18 cellular contexts compared by ENCODE assay signal in the genomic region with DNA sequence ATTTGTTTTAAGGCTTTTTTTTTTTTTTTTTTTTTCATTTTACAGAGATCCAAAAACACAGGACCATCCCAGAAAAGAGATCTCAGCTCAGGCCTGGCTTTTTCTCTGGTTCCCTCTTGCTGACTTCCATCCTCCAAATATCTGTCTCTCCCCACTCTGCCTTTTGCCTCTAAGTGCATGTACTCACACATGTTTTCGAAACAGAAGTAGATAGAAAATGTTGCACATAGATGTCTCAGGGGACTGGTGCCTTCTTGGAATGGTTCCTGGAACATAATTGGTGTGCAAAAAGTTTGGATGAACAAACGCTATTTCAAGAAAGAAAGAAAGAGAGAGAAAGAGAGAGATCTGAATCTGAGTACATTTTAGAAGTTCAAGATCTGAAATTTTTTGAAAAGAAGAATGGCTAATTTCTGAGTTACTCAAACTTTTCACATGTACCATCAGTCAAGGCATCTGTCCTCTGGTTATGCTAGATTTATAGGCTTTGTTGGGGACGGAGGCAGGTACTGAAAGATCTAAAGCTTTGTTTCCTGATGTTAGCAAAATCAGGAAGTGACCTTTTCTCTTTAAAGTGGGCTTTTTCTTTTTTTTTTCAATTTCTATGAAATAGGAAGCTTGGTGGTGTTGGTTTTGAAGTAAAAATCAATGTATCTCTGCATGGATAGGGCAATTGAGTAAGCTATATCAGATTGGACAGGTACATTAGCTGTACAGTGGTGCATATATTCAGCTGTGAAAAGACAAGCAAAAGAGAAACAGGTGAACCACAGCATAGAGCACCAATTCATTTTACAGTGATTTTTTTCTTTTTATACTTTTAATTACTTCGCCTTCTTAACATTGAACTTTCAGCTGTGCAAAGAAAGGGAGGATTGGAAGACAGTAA. TPM values are rescaled to one million over a fixed set of nuclear protein-coding genes. Genes with fewer than 3 reads are reported as not detected.
A peak's percentile ranks its signal among the peaks of the same experiment; 100 is the strongest.
DNase-seq lines count a peak whose midpoint lies in the region; ATAC-seq and TF ChIP-seq lines count a peak whose summit lies in the region.
"Had no signal": no experiment of that assay in that cellular context is flagged by ENCODE, and none has a peak within 500 bp of the region (broad histone marks: within the 10 kb centered on the region; RNA-seq: fewer than 3 reads in every experiment).

No MANE protein-coding gene starts in this region.

- H3K4me1 Mint-ChIP-seq in activated CD4-positive, alpha-beta T cell treated with anti-CD3 and anti-CD28 coated beads, Interleukin-2, amount 10 ng/mL, durations not matched to agents 7 days and 5 days: peaks cover 25% of the 10 kb centered on the region
- peaks cover 18% of the 10 kb centered on the region for H3K4me1 Mint-ChIP-seq in activated naive CD8-positive, alpha-beta T cell treated with anti-CD3 and anti-CD28 coated beads, Interleukin-2, amount 50 U/mL, for 24 hours

- H3K9me3 ChIP-seq in Karpas-422 (ENCODE audit: low read length): no peaks in the 10 kb centered on the region
- no peaks in the 10 kb centered on the region for H3K9me3 ChIP-seq in neutrophil
- H3K9me3 ChIP-seq: breast epithelium, testis had no signal

- H3K79me2 ChIP-seq in Karpas-422 (ENCODE audit: low read length): no peaks in the 10 kb centered on the region

- no peaks in the 10 kb centered on the region for H3K9me2 ChIP-seq in Karpas-422 (replicated peaks; ENCODE audit: insufficient read depth, low read length)

- no peak overlapping the region for H3K4me2 ChIP-seq in Karpas-422 (ENCODE audit: low read depth, low read length, poor library complexity, severe bottlenecking)
- H3K4me2 ChIP-seq: PC-9 had no signal

- H3K36me3 ChIP-seq in Karpas-422 (ENCODE audit: insufficient read depth, low read length) (no peaks in the 10 kb centered on the region), neutrophil (no peaks in the 10 kb centered on the region)
- H3K36me3 ChIP-seq: breast epithelium had no signal

- peak overlapping the region; percentile 60 for H2AFZ ChIP-seq in Karpas-422 (ENCODE audit: low read length)
- H2AFZ ChIP-seq: PC-9 had no signal

- no peak overlapping the region for H3K4me3 ChIP-seq in Karpas-422 (ENCODE audit: low read length)
- no peak overlapping the region for H3K4me3 ChIP-seq in neutrophil (ENCODE audit: low read depth in 1 of 2, low read length in 1 of 2)
- H3K4me3 ChIP-seq: breast epithelium, PC-9, testis had no signal

- DNase-seq in activated CD4-positive, alpha-beta T cell treated with anti-CD3 and anti-CD28 coated beads, Interleukin-2, amount 10 ng/mL, durations not matched to agents 7 days and 5 days: no peak
- no peak for DNase-seq in activated CD4-positive, alpha-beta T cell treated with anti-CD3 and anti-CD28 coated beads, Interleukin-2, amount 50 U/mL, for 4 hours
- DNase-seq in Karpas-422 (no peak), GM19240 (ENCODE audit: insufficient read length, low spot score) (no peak), GF-D8 (lab: John Stamatoyannopoulos, UW) (no peak), SIG-M5 (lab: John Stamatoyannopoulos, UW) (no peak)
- DNase-seq in activated naive CD8-positive, alpha-beta T cell treated with anti-CD3 and anti-CD28 coated beads, Interleukin-2, amount 50 U/mL, for 24 hours: no peak
- DNase-seq: DMS79 treated with DMSO at 0.1 percent for 48 hours; effector memory CD4-positive, alpha-beta T cell; islet precursor cell; midbrain; NCI-H1092; NCI-H345; PC-9; testis had no signal

- no peaks in the 10 kb centered on the region for H4K20me1 ChIP-seq in Karpas-422 (ENCODE audit: insufficient read depth, low read depth, low read length)

- peaks cover 5% of the 10 kb centered on the region for H3K9me3 Mint-ChIP-seq in activated CD4-positive, alpha-beta T cell treated with anti-CD3 and anti-CD28 coated beads, Interleukin-2, amount 10 ng/mL, durations not matched to agents 7 days and 5 days
- no peaks in the 10 kb centered on the region for H3K9me3 Mint-ChIP-seq in activated naive CD8-positive, alpha-beta T cell treated with anti-CD3 and anti-CD28 coated beads, Interleukin-2, amount 50 U/mL, for 24 hours

- CTCF ChIA-PET in activated CD4-positive, alpha-beta T cell treated with anti-CD3 and anti-CD28 coated beads, Interleukin-2, amount 10 ng/mL, durations not matched to agents 7 days and 5 days (lab: Charles Lee): interaction anchor here (0.6 to 1.2 kb wide), 3 partner anchors 9 to 316 kb away, joined by 3 to 5 read pairs (median 4); partner anchors contain the start of gene TNFSF8

- POLR2A ChIA-PET in activated CD4-positive, alpha-beta T cell treated with anti-CD3 and anti-CD28 coated beads, Interleukin-2, amount 10 ng/mL, durations not matched to agents 7 days and 5 days (lab: Charles Lee): no interaction called here

- no peak overlapping the region for H3K9ac ChIP-seq in Karpas-422 (ENCODE audit: low read length)

- H3K27me3 ChIP-seq in Karpas-422 (ENCODE audit: low read length): no peaks in the 10 kb centered on the region
- H3K27me3 ChIP-seq in neutrophil: no peaks in the 10 kb centered on the region
- H3K27me3 ChIP-seq: breast epithelium, testis had no signal

- no peak for TF ChIP-seq CTCF in neutrophil (IDR thresholded peaks at IDR 0.05)

- H3K27me3 Mint-ChIP-seq in activated CD4-positive, alpha-beta T cell treated with anti-CD3 and anti-CD28 coated beads, Interleukin-2, amount 10 ng/mL, durations not matched to agents 7 days and 5 days: no peaks in the 10 kb centered on the region
- H3K27me3 Mint-ChIP-seq in activated naive CD8-positive, alpha-beta T cell treated with anti-CD3 and anti-CD28 coated beads, Interleukin-2, amount 50 U/mL, for 24 hours: no peaks in the 10 kb centered on the region

- no peak overlapping the region for H3K27ac ChIP-seq in Karpas-422 (ENCODE audit: low read length)
- peak overlapping the region; percentile 58 for H3K27ac ChIP-seq in neutrophil
- H3K27ac ChIP-seq: breast epithelium, PC-9, testis had no signal

- peak overlapping the region; percentile 15 for H3K4me3 Mint-ChIP-seq in activated CD4-positive, alpha-beta T cell treated with anti-CD3 and anti-CD28 coated beads, Interleukin-2, amount 10 ng/mL, durations not matched to agents 7 days and 5 days
- no peak overlapping the region for H3K4me3 Mint-ChIP-seq in activated naive CD8-positive, alpha-beta T cell treated with anti-CD3 and anti-CD28 coated beads, Interleukin-2, amount 50 U/mL, for 24 hours

- ATAC-seq in activated naive CD8-positive, alpha-beta T cell treated with anti-CD3 and anti-CD28 coated beads, Interleukin-2, amount 50 U/mL, for 24 hours: no peak

- peak overlapping the region; percentile 32 for H3K27ac Mint-ChIP-seq in activated CD4-positive, alpha-beta T cell treated with anti-CD3 and anti-CD28 coated beads, Interleukin-2, amount 10 ng/mL, durations not matched to agents 7 days and 5 days
- H3K27ac Mint-ChIP-seq in activated naive CD8-positive, alpha-beta T cell treated with anti-CD3 and anti-CD28 coated beads, Interleukin-2, amount 50 U/mL, for 24 hours: peak overlapping the region; percentile 9

- H3K36me3 Mint-ChIP-seq in activated CD4-positive, alpha-beta T cell treated with anti-CD3 and anti-CD28 coated beads, Interleukin-2, amount 10 ng/mL, durations not matched to agents 7 days and 5 days (ENCODE audit: low read depth): peaks cover 3% of the 10 kb centered on the region
- H3K36me3 Mint-ChIP-seq in activated naive CD8-positive, alpha-beta T cell treated with anti-CD3 and anti-CD28 coated beads, Interleukin-2, amount 50 U/mL, for 24 hours (ENCODE audit: low read depth): no peaks in the 10 kb centered on the region

- peaks cover 7% of the 10 kb centered on the region for H3K4me1 ChIP-seq in Karpas-422 (ENCODE audit: low read length)
- peaks cover 27% of the 10 kb centered on the region in 2 experiments for H3K4me1 ChIP-seq in neutrophil (ENCODE audit: control insufficient read depth in 1 of 2, insufficient read depth in 1 of 2, low read depth in 1 of 2, low read length in 1 of 2)
- H3K4me1 ChIP-seq: breast epithelium, testis had no signal

RNA-seq across cellular contexts. Expression of gene TNFSF8, which starts 8.5 kb away (rescaled TPM):
- 10 to 100 TPM; 76.2 to 88.8 TPM for total RNA-seq in activated CD4-positive, alpha-beta T cell treated with anti-CD3 and anti-CD28 coated beads, Interleukin-2, amount 10 ng/mL, durations not matched to agents 7 days and 5 days
- total RNA-seq in Karpas-422 (2014; rRNA removed; shearing (Covaris generic); ENCODE audit: low replicate concordance): 17.9 and 19.6 TPM in 2 replicates
- total RNA-seq: osteocyte, PC-9 had no signal
